In the genomic region with DNA sequence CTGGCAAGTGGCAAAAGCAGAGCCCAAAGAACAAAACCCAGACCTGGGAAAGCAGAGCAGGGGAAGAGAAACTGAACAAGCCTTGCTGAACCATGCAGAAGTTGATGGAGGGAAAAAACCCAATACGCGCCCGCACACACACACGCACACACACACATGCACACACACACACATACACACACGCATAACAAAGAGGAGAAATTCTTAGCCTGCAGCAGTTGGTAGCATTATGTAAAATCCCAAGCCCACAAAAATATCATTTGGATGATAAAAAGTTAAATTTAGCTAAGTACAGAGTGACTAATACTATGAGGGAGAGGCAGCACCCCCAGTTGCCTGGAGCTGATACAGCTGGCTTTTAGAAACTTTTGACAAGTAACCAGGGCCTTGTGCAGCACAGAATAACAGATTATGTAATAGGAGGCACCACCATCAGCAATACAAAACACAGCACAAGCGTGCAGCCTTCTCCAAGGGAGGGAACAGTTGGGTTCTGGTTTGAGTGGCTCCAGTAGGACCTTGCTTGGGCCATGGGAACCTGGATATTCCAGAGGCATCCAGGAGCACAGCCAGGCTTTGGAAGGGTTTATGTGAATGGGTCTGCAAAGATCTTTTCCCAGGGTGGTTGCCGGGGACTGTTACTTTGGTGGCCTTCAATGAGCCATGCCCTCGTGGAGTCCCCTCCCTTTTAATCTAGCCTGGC, we compare ENCODE assay signal across 9 cellular contexts. TPM values are rescaled to one million over a fixed set of nuclear protein-coding genes. Genes with fewer than 3 reads are reported as not detected.
A peak's percentile ranks its signal among the peaks of the same experiment; 100 is the strongest.
DNase-seq lines count a peak whose midpoint lies in the region; FAIRE-seq and TF ChIP-seq lines count a peak whose summit lies in the region.
"Had no signal": no experiment of that assay in that cellular context is flagged by ENCODE, and none has a peak within 500 bp of the region (broad histone marks: within the 10 kb centered on the region; RNA-seq: fewer than 3 reads in every experiment).

No MANE protein-coding gene starts in this region.

- POLR2A ChIA-PET in MCF 10A (lab: Yijun Ruan, JAX) = interaction anchor here (1.0 to 2.9 kb wide), 3 partner anchors 38 to 136 kb away, joined by 3 to 8 read pairs (median 4); no protein-coding TSS in a partner anchor

- H3K4me3 Mint-ChIP-seq in MCF 10A (ENCODE audit: unreplicated experiment) = no peak overlapping the region

- H3K27ac ChIP-seq in breast epithelium = peak overlapping the region in 1 of 2 donors; percentile 62
- H3K27ac ChIP-seq in kidney (ENCODE audit: low read depth in 2 of 2, low read length in 2 of 2) = peak overlapping the region in 1 of 2 donors; percentile 3
- peak overlapping the region; percentile 85 for H3K27ac ChIP-seq in thymus (ENCODE audit: low read depth)

- FAIRE-seq in kidney (lab: Jason Lieb, UNC) = no peak
- FAIRE-seq: G401.6 had no signal

- H3K4me3 ChIP-seq in breast epithelium (no peak overlapping the region), kidney (ENCODE audit: low read length in 2 of 2) (no peak overlapping the region), thymus (ENCODE audit: low read length) (peak overlapping the region; percentile 9)

- intact Hi-C loops in MCF 10A (cut with micrococcal nuclease) = no loop called here
- intact Hi-C loops in breast epithelium (cut with DNase I; ENCODE audit: low total_unique reads) = no loop called here
- intact Hi-C loops in kidney (cut with DNase I) = no loop called here

- WGBS in thymus = 89% methylated on average over 8 of the region's 8 CpGs

- peaks cover 10% of the 10 kb centered on the region for H3K4me1 Mint-ChIP-seq in MCF 10A (ENCODE audit: insufficient read depth, unreplicated experiment)

- peak overlapping the region in 1 of 2 donors; percentile 12 for H3K9ac ChIP-seq in kidney (ENCODE audit: low read length in 2 of 2)

- no peaks in the 10 kb centered on the region for H3K4me1 ChIP-seq in breast epithelium
- peaks cover 21 to 26% of the 10 kb centered on the region in 2 donors for H3K4me1 ChIP-seq in kidney (ENCODE audit: control insufficient read depth in 1 of 2, insufficient read depth in 1 of 2, low read depth in 1 of 2, low read length in 2 of 2)
- H3K4me1 ChIP-seq in thymus (ENCODE audit: control insufficient read depth, insufficient read depth, low read length) = peaks cover 73% of the 10 kb centered on the region

- TF ChIP-seq CTCF in MCF 10A (IDR thresholded peaks at IDR 0.05; ENCODE audit: unreplicated experiment) = no peak
- no peak for TF ChIP-seq CTCF in breast epithelium (IDR thresholded peaks at IDR 0.05)
- TF ChIP-seq CTCF in kidney (IDR thresholded peaks at IDR 0.05; ENCODE audit: borderline replicate concordance, extremely low read depth, insufficient read depth) = no peak

- DNase-seq in MCF 10A (ENCODE audit: unreplicated experiment) (peak; percentile 67), breast epithelium (ENCODE audit: low spot score in 2 of 2) (no peak), amygdala (lab: John Stamatoyannopoulos, UW) (peak in 47 of 56 donors; percentile 10 to 89 (median 59)), kidney (peak; percentile 74), KG1 (lab: John Stamatoyannopoulos, UW) (no peak), COR-L47 (lab: John Stamatoyannopoulos, UW) (no peak), NCI-H2227 (lab: John Stamatoyannopoulos, UW; ENCODE audit: unreplicated experiment) (no peak)

- H3K36me3 ChIP-seq in breast epithelium (no peaks in the 10 kb centered on the region), kidney (ENCODE audit: control insufficient read depth in 1 of 2, insufficient read depth in 2 of 2, low read length in 2 of 2) (no peaks in the 10 kb centered on the region), thymus (ENCODE audit: control insufficient read depth, insufficient read depth) (peaks cover 47% of the 10 kb centered on the region)

- CTCF ChIA-PET in MCF 10A (lab: Yijun Ruan, JAX) = interaction anchor here (0.6 to 1.4 kb wide), 2 partner anchors 11 to 143 kb away, joined by 3 to 4 read pairs; no protein-coding TSS in a partner anchor

- no TSS peak for BruUV-seq in MCF 10A (replicated peaks; lab: Mats Ljungman, UMichigan)

- H3K9me3 Mint-ChIP-seq in MCF 10A (ENCODE audit: unreplicated experiment) = no peaks in the 10 kb centered on the region

- no peak for TF ChIP-seq POLR2A in breast epithelium (IDR thresholded peaks at IDR 0.05)

- H3K36me3 Mint-ChIP-seq in MCF 10A (ENCODE audit: insufficient read depth, unreplicated experiment) = no peaks in the 10 kb centered on the region

- no peaks in the 10 kb centered on the region for H3K9me3 ChIP-seq in breast epithelium
- H3K9me3 ChIP-seq in kidney (ENCODE audit: control insufficient read depth in 1 of 2, low read length in 2 of 2) = no peaks in the 10 kb centered on the region
- H3K9me3 ChIP-seq in thymus (ENCODE audit: control insufficient read depth) = no peaks in the 10 kb centered on the region

- H3K27me3 Mint-ChIP-seq in MCF 10A (ENCODE audit: insufficient read depth, unreplicated experiment) = no peaks in the 10 kb centered on the region

- H3K27me3 ChIP-seq in breast epithelium (no peaks in the 10 kb centered on the region), thymus (ENCODE audit: control insufficient read depth, insufficient read depth) (no peaks in the 10 kb centered on the region)

- no peak overlapping the region for H3K27ac Mint-ChIP-seq in MCF 10A (ENCODE audit: low read depth, unreplicated experiment)

RNA-seq across cellular contexts. Expression of a gene that starts 35.3 kb away (rescaled TPM):
- total RNA-seq in MCF 10A (2022) = 7.2 and 10.5 TPM in 2 replicates
- total RNA-seq in breast epithelium = 1 to 10 TPM; 2.3 to 7.5 (median 2.4) TPM
- total RNA-seq in kidney = 41.7 TPM
- polyA plus RNA-seq in kidney (ENCODE audit: insufficient read depth, low read depth, low replicate concordance) = 5.7 TPM
- polyA plus RNA-seq in thymus = 56.8 TPM

Comparison
In these comparisons a context has a peak if more than half of its experiments do, and no peak if none do; other contexts are left out.
1. DNase-seq: peak in MCF 10A (single experiment), amygdala (47 of 56) and kidney (single experiment); none in breast epithelium (0 of 2), KG1 (single experiment), COR-L47 (single experiment) and NCI-H2227 (single experiment).